ENCODE assay signal across 31 cellular contexts in genomic region chr15:85059734-85060133, GRCh38.
DNase-seq lines count a peak whose midpoint lies in the region; ATAC-seq, FAIRE-seq and TF ChIP-seq lines count a peak whose summit lies in the region.
"Had no signal": no experiment of that assay in that cellular context is flagged by ENCODE, and none has a peak within 500 bp of the region (broad histone marks: within the 10 kb centered on the region; RNA-seq: fewer than 3 reads in every experiment).

No MANE protein-coding gene starts in this region.

- no peak for TF ChIP-seq EP300 in HepG2 (IDR thresholded peaks at IDR 0.05; ENCODE audit: low read depth in 2 of 2, low read length in 2 of 2)
- TF ChIP-seq EP300 in HepG2 (CRISPR knock-in tag; IDR thresholded peaks at IDR 0.05; ENCODE audit: borderline replicate concordance) = no peak
- no peak for TF ChIP-seq EP300 in K562 (IDR thresholded peaks at IDR 0.05; ENCODE audit: low read length)

- H3K4me1 ChIP-seq in HepG2 (ENCODE audit: insufficient read depth, low read length) (peaks cover 52% of the 10 kb centered on the region), right lobe of liver (peaks cover 0 to 4% (median 0%) of the 10 kb centered on the region in 4 donors), K562 (replicated peaks in 1 of 2; ENCODE audit: control insufficient read depth in 2 of 2, insufficient read depth in 2 of 2, low read length in 2 of 2) (no peaks in the 10 kb centered on the region)
- H3K4me1 ChIP-seq: BE2C, Caco-2 had no signal

- H3K4me2 ChIP-seq in HepG2 (ENCODE audit: low read depth, low read length) (peak overlapping the region; percentile 34; the same call in 1 of the 2 replicates), K562 (ENCODE audit: insufficient read depth, low read length) (no peak overlapping the region)
- H3K4me2 ChIP-seq: A549; BLaER1; BLaER1 treated with 17β-estradiol and CSF1 and Interleukin-3, amounts not matched to agents 10 nM and 100 nM had no signal

- H3K27me3 ChIP-seq in HepG2 (ENCODE audit: control insufficient read depth in 1 of 2, insufficient read depth in 2 of 2, low read length in 2 of 2) = no peaks in the 10 kb centered on the region
- no peaks in the 10 kb centered on the region for H3K27me3 ChIP-seq in right lobe of liver
- H3K27me3 ChIP-seq in K562 (ENCODE audit: control insufficient read depth in 2 of 2, insufficient read depth in 2 of 2, low read length in 2 of 2) = no peaks in the 10 kb centered on the region
- H3K27me3 ChIP-seq: BE2C; BLaER1; BLaER1 treated with 17β-estradiol and CSF1 and Interleukin-3, amounts not matched to agents 10 nM and 100 nM had no signal

- H3K4me3 ChIP-seq in HepG2 (replicated peaks in 1 of 3; ENCODE audit: insufficient read depth in 1 of 3, low read depth in 2 of 3, low read length in 3 of 3) (peak overlapping the region in 1 of 3 experiments; percentile 17; a peak in 1 of 6 replicates), right lobe of liver (no peak overlapping the region), K562 (no peak overlapping the region)
- H3K4me3 ChIP-seq: A549; BLaER1; BLaER1 treated with 17β-estradiol and CSF1 and Interleukin-3, amounts not matched to agents 10 nM and 100 nM had no signal

- 0 out of 2 replicates have a peak, but pooled peaks cover 5% of the 10 kb centered on the region for H3K9me3 ChIP-seq in HepG2 (ENCODE audit: low read length)
- no peaks in the 10 kb centered on the region for H3K9me3 ChIP-seq in right lobe of liver
- no peaks in the 10 kb centered on the region; the same call in 1 of the 2 replicates for H3K9me3 ChIP-seq in K562 (replicated peaks; ENCODE audit: control insufficient read depth, insufficient read depth, low read depth, low read length)
- H3K9me3 ChIP-seq: BE2C, Caco-2 had no signal

- TF ChIP-seq CTCF in HepG2 (CRISPR knock-in tag; IDR thresholded peaks at IDR 0.05) (no peak), right lobe of liver (IDR thresholded peaks at IDR 0.05) (no peak), K562 (IDR thresholded peaks at IDR 0.05 in 2 of 3, conservative IDR thresholded peaks at IDR 0.05 in 1 of 3; ENCODE audit: insufficient read depth in 2 of 3, low read depth in 1 of 3, low read length in 3 of 3) (no peak)

- no peak overlapping the region for H2AFZ ChIP-seq in HepG2 (ENCODE audit: low read length)
- no peak overlapping the region for H2AFZ ChIP-seq in K562 (ENCODE audit: low read depth, low read length)

- peaks cover 79% of the 10 kb centered on the region for H3K79me2 ChIP-seq in HepG2 (ENCODE audit: insufficient read depth, low read length)
- H3K79me2 ChIP-seq in K562 (ENCODE audit: control insufficient read depth, insufficient read depth, low read length) = peaks cover 45% of the 10 kb centered on the region

- no peak for TF ChIP-seq RAD21 in HepG2 (CRISPR knock-in tag; IDR thresholded peaks at IDR 0.05)
- TF ChIP-seq RAD21 in K562 (CRISPR knock-in tag; conservative IDR thresholded peaks at IDR 0.05 in 1 of 2, IDR thresholded peaks at IDR 0.05 in 1 of 2) = no peak

- ATAC-seq in HepG2 (peak; percentile 56; the same call in 2 of the 3 replicates), right lobe of liver (no peak), K562 (no peak)
- ATAC-seq: A549; CD8-positive, alpha-beta T cell had no signal

- CTCF ChIA-PET in HepG2 (lab: Yijun Ruan, JAX; ENCODE audit: low intra/inter-chr PET ratio, low total read pairs) (no interaction called here), K562 (lab: Yijun Ruan, JAX; ENCODE audit: low intra/inter-chr PET ratio) (interaction anchor here (0.6 kb wide), 1 partner anchor 25 kb away, joined by 3 read pairs; no protein-coding TSS in a partner anchor)

- H3K9ac ChIP-seq in HepG2 (ENCODE audit: insufficient read depth, low read depth, low read length) (no peak overlapping the region), K562 (ENCODE audit: insufficient read depth in 1 of 2, low read depth in 2 of 2, low read length in 2 of 2) (no peak overlapping the region)
- H3K9ac ChIP-seq: BLaER1; BLaER1 treated with 17β-estradiol and CSF1 and Interleukin-3, amounts not matched to agents 10 nM and 100 nM had no signal

- TF ChIP-seq POLR2A in HepG2 (IDR thresholded peaks at IDR 0.05; ENCODE audit: insufficient read depth in 1 of 2, low read depth in 2 of 2, low read length in 2 of 2) (no peak), right lobe of liver (IDR thresholded peaks at IDR 0.05) (no peak), K562 (conservative IDR thresholded peaks at IDR 0.05) (no peak)

- in situ Hi-C loops in HepG2 (cut with HindIII; ENCODE audit: extremely low pct_ligation_motif_present, low pct_unique_long_range_greater_than_20kb) (no loop called here), K562 (cut with MboI) (no loop called here)

- intact Hi-C loops in HepG2 (cut with micrococcal nuclease; ENCODE audit: unreplicated experiment) = no loop called here
- intact Hi-C loops in right lobe of liver (cut with DNase I) = no loop called here
- intact Hi-C loops in K562 (cut with micrococcal nuclease) = loop anchor here (5.0 kb wide), 1 partner anchor 58 kb away; no protein-coding TSS in a partner anchor

- POLR2A ChIA-PET in HepG2 (lab: Yijun Ruan, JAX) = no interaction called here
- POLR2A ChIA-PET in K562 (lab: Yijun Ruan, JAX) = interaction anchor here (0.6 kb wide), 1 partner anchor 1032 kb away, joined by 3 read pairs; no protein-coding TSS in a partner anchor

- H3K27ac ChIP-seq in HepG2 (ENCODE audit: extremely low read length, insufficient read depth, low read length) (peak overlapping the region; percentile 38), right lobe of liver (no peak overlapping the region), K562 (ENCODE audit: extremely low read depth, low read depth, low read length) (no peak overlapping the region)
- H3K27ac ChIP-seq: 22Rv1; A549; BLaER1; BLaER1 treated with 17β-estradiol and CSF1 and Interleukin-3, amounts not matched to agents 10 nM and 100 nM; C4-2B had no signal

- H3K9me1 ChIP-seq in K562 (ENCODE audit: control insufficient read depth, insufficient read depth, low read length) = no peaks in the 10 kb centered on the region

- FAIRE-seq in HepG2 (lab: Jason Lieb, UNC) (no peak), K562 (lab: Jason Lieb, UNC) (no peak)
- FAIRE-seq: A204.1, A549, D721Med had no signal

- BruUV-seq in HepG2 (replicated peaks; lab: Mats Ljungman, UMichigan) = no TSS peak
- BruUV-seq in K562 (replicated peaks; lab: Mats Ljungman, UMichigan) = no TSS peak

- H4K20me1 ChIP-seq in HepG2 (ENCODE audit: insufficient read depth, low read length) = no peaks in the 10 kb centered on the region
- no peaks in the 10 kb centered on the region for H4K20me1 ChIP-seq in K562 (replicated peaks; ENCODE audit: control insufficient read depth, insufficient read depth, low read length)
- H4K20me1 ChIP-seq: BLaER1 had no signal

- DNase-seq in HepG2 (ENCODE audit: low spot score) = no peak
- no peak for DNase-seq in right lobe of liver
- DNase-seq in K562 (ENCODE audit: extremely low read depth in 1 of 4, low spot score in 3 of 4) = no peak
- DNase-seq in HuH-7 (ENCODE audit: low spot score) = no peak
- DNase-seq: 8988T; ACHN; AML-193; BE2C; C1 segment of cervical spinal cord; Caco-2; Calu3; CD4-positive, alpha-beta memory T cell; CD4-positive, alpha-beta T cell; CD4-positive, CD25-positive, alpha-beta regulatory T cell; CD8-positive, alpha-beta memory T cell; CD8-positive, alpha-beta T cell; COR-L47; DMS 273 treated with DMSO at 0.1 percent for 48 hours; DMS153; DMS53; DMS79; DMS79 treated with DMSO at 0.1 percent for 48 hours; DND-41; EL had no signal

- 3% methylated on average over 2 of the region's 2 CpGs for WGBS in HepG2 (ENCODE audit: low lambda C conversion rate)
- WGBS in right lobe of liver (ENCODE audit: insufficient coverage, low coverage, low lambda C conversion rate, missing lambda C conversion rate) = 35% methylated on average over 2 of the region's 2 CpGs
- WGBS in K562 (ENCODE audit: insufficient coverage, low coverage, missing lambda C conversion rate) = 50% methylated on average over 2 of the region's 2 CpGs

- H3K36me3 ChIP-seq in HepG2 (replicated peaks in 1 of 2; ENCODE audit: control insufficient read depth in 1 of 2, insufficient read depth in 2 of 2, low read length in 2 of 2) (peaks cover 0 to 1% of the 10 kb centered on the region in 2 experiments; a peak in 1 of 5 replicates), right lobe of liver (no peaks in the 10 kb centered on the region), K562 (ENCODE audit: control insufficient read depth, insufficient read depth, low read length) (no peaks in the 10 kb centered on the region)
- H3K36me3 ChIP-seq: BE2C had no signal

TF ChIP-seq in HepG2, 621 proteins besides CTCF, POLR2A, EP300 and RAD21 (continues in another document):
- TF ChIP-seq FOXP1 (IDR thresholded peaks at IDR 0.05) (no peak), FOXP1 (CRISPR knock-in tag; IDR thresholded peaks at IDR 0.05) (0 out of 2 replicates have a peak, but pooled peaks have one; percentile 10)

TF ChIP-seq in K562, 482 proteins besides CTCF, POLR2A, EP300 and RAD21:
- TF ChIP-seq TCF3 (CRISPR knock-in tag; IDR thresholded peaks at IDR 0.05) (no peak), ZNF507 (tag; conservative IDR thresholded peaks at IDR 0.05) (peak; percentile 76)

Comparison
In these comparisons a context has a peak if more than half of its experiments do, and no peak if none do; other contexts are left out.
1. Of the 241 proteins assayed by ChIP-seq in both HepG2 and K562: peak only in HepG2: CEBPG, FOXP4, HOMEZ, MED1 and ZNF609; only in K562: none; in both: none; in neither: 233; mixed calls (peak in some experiments, not most) for 3.